ENCODE assay signal across 2 cellular contexts in the genomic region with DNA sequence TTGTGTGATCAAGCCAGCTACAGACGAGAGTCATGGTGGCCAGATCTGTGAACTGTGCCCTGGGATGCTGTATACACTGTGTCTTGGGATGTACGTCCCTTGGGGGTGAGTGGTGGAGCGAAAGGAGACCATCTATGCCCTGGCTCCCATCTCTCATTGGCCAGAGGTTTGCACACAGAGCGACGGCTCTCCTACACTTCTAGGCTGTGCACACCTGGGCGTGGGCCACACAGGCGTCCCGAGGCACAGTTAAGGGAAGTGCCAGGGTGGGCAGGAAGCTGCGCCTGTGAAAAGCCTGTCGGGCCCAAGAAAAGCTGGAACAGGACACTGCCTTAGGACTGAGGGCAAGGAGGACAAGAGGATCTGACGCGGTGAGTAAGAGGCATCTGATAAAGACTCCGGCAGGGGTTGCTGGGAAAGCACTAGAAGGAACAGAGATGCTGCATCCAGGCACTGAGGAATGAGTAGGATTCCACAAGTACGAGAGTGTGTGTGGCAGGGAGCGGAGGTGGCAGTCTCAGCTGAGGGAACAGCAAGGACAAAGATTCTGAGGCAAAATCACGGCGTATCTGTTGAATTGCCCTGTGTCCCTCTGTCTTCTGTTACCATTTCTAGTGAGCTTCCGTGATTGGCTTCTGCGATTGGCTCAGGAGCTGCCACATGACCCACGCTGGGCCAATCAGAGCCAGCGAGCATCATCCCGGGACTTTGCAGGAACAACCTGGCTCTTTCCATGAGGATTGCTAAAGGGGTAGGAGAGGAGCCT.
TF ChIP-seq lines count a peak whose summit lies in the region.

No MANE protein-coding gene starts in this region.

TF ChIP-seq in Ishikawa, 13 proteins besides CTCF, POLR2A, EP300 and RAD21 (continued from another document):
- no peak for TF ChIP-seq CEBPB (IDR thresholded peaks at IDR 0.05)
- TF ChIP-seq, protein P1, sequence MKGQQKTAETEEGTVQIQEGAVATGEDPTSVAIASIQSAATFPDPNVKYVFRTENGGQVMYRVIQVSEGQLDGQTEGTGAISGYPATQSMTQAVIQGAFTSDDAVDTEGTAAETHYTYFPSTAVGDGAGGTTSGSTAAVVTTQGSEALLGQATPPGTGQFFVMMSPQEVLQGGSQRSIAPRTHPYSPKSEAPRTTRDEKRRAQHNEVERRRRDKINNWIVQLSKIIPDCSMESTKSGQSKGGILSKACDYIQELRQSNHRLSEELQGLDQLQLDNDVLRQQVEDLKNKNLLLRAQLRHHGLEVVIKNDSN (IDR thresholded peaks at IDR 0.05) = peak; percentile 94

TF ChIP-seq in WTC11, 78 proteins besides CTCF, POLR2A, EP300 and RAD21 (continued from another document):
- TF ChIP-seq, protein P2, sequence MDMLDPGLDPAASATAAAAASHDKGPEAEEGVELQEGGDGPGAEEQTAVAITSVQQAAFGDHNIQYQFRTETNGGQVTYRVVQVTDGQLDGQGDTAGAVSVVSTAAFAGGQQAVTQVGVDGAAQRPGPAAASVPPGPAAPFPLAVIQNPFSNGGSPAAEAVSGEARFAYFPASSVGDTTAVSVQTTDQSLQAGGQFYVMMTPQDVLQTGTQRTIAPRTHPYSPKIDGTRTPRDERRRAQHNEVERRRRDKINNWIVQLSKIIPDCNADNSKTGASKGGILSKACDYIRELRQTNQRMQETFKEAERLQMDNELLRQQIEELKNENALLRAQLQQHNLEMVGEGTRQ (CRISPR knock-in tag; IDR thresholded peaks at IDR 0.05) = peak; percentile 86
- TF ChIP-seq, protein P1 (CRISPR knock-in tag; IDR thresholded peaks at IDR 0.05) = peak; percentile 70; the same call in 1 of the 2 replicates
- TF ChIP-seq NFYB (CRISPR knock-in tag; conservative IDR thresholded peaks at IDR 0.05; ENCODE audit: low read depth) (peak; percentile 52; the same call in 1 of the 2 replicates), ESRRA (CRISPR knock-in tag; IDR thresholded peaks at IDR 0.05; ENCODE audit: borderline replicate concordance) (no peak)
- TF ChIP-seq, protein P3, sequence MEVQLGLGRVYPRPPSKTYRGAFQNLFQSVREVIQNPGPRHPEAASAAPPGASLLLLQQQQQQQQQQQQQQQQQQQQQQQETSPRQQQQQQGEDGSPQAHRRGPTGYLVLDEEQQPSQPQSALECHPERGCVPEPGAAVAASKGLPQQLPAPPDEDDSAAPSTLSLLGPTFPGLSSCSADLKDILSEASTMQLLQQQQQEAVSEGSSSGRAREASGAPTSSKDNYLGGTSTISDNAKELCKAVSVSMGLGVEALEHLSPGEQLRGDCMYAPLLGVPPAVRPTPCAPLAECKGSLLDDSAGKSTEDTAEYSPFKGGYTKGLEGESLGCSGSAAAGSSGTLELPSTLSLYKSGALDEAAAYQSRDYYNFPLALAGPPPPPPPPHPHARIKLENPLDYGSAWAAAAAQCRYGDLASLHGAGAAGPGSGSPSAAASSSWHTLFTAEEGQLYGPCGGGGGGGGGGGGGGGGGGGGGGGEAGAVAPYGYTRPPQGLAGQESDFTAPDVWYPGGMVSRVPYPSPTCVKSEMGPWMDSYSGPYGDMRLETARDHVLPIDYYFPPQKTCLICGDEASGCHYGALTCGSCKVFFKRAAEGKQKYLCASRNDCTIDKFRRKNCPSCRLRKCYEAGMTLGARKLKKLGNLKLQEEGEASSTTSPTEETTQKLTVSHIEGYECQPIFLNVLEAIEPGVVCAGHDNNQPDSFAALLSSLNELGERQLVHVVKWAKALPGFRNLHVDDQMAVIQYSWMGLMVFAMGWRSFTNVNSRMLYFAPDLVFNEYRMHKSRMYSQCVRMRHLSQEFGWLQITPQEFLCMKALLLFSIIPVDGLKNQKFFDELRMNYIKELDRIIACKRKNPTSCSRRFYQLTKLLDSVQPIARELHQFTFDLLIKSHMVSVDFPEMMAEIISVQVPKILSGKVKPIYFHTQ (CRISPR knock-in tag; IDR thresholded peaks at IDR 0.05) = no peak
- TF ChIP-seq, protein P4, sequence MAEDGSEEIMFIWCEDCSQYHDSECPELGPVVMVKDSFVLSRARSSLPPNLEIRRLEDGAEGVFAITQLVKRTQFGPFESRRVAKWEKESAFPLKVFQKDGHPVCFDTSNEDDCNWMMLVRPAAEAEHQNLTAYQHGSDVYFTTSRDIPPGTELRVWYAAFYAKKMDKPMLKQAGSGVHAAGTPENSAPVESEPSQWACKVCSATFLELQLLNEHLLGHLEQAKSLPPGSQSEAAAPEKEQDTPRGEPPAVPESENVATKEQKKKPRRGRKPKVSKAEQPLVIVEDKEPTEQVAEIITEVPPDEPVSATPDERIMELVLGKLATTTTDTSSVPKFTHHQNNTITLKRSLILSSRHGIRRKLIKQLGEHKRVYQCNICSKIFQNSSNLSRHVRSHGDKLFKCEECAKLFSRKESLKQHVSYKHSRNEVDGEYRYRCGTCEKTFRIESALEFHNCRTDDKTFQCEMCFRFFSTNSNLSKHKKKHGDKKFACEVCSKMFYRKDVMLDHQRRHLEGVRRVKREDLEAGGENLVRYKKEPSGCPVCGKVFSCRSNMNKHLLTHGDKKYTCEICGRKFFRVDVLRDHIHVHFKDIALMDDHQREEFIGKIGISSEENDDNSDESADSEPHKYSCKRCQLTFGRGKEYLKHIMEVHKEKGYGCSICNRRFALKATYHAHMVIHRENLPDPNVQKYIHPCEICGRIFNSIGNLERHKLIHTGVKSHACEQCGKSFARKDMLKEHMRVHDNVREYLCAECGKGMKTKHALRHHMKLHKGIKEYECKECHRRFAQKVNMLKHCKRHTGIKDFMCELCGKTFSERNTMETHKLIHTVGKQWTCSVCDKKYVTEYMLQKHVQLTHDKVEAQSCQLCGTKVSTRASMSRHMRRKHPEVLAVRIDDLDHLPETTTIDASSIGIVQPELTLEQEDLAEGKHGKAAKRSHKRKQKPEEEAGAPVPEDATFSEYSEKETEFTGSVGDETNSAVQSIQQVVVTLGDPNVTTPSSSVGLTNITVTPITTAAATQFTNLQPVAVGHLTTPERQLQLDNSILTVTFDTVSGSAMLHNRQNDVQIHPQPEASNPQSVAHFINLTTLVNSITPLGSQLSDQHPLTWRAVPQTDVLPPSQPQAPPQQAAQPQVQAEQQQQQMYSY (CRISPR knock-in tag; IDR thresholded peaks at IDR 0.05) = no peak
